ENCODE assay signal across 8 cellular contexts in genomic region chr4:80202784-80203553, GRCh38. TPM values are rescaled to one million over a fixed set of nuclear protein-coding genes. Genes with fewer than 3 reads are reported as not detected.
DNase-seq lines count a peak whose midpoint lies in the region; ATAC-seq and TF ChIP-seq lines count a peak whose summit lies in the region.

No MANE protein-coding gene starts in this region.

- peak; percentile 24 to 33 for DNase-seq in NCI-H187 (lab: John Stamatoyannopoulos, UW)
- DNase-seq in NCI-H187 treated with DMSO at 0.1 percent for 48 hours (lab: John Stamatoyannopoulos, UW): no peak
- no peak for DNase-seq in OCI-LY7 (ENCODE audit: low spot score)
- DNase-seq in right atrium auricular region (ENCODE audit: low spot score): no peak
- DNase-seq in Karpas-422: no peak

- H3K4me2 ChIP-seq in OCI-LY7 (ENCODE audit: low read length) (peak overlapping the region; percentile 58; the same call in 1 of the 2 replicates), Karpas-422 (ENCODE audit: low read depth, low read length, poor library complexity, severe bottlenecking) (no peak overlapping the region)

- BruUV-seq in OCI-LY7 (replicated peaks; lab: Mats Ljungman, UMichigan): no TSS peak

- H3K27me3 ChIP-seq in right atrium auricular region (peaks cover 0 to 9% of the 10 kb centered on the region in 2 donors), skeletal muscle tissue (ENCODE audit: control insufficient read depth in 3 of 3, insufficient read depth in 3 of 3, low read length in 3 of 3) (peaks cover 23 to 60% (median 36%) of the 10 kb centered on the region in 3 donors), Karpas-422 (ENCODE audit: low read length) (no peaks in the 10 kb centered on the region)

- H3K4me3 ChIP-seq in OCI-LY7 (ENCODE audit: low read depth, low read length, poor library complexity, severe bottlenecking) (no peak overlapping the region), right atrium auricular region (peak overlapping the region; percentile 58 to 71), skeletal muscle tissue (ENCODE audit: low read length in 3 of 3) (peak overlapping the region; percentile 40 to 67 (median 61)), Karpas-422 (ENCODE audit: low read length) (no peak overlapping the region)

- CTCF ChIA-PET in OCI-LY7 (lab: Charles Lee; ENCODE audit: unreplicated experiment): interaction anchor here (1.3 kb wide), 1 partner anchor 17 kb away, joined by 3 read pairs; no protein-coding TSS in a partner anchor

- H3K27me3 Mint-ChIP-seq in activated naive CD4-positive, alpha-beta T cell treated with anti-CD3 and anti-CD28 coated beads, Interleukin-2, amount 50 U/mL, for 24 hours: peaks cover 5% of the 10 kb centered on the region

- H3K27ac ChIP-seq in OCI-LY7 (ENCODE audit: low read depth, low read length, poor library complexity, severe bottlenecking) (no peak overlapping the region), right atrium auricular region (peak overlapping the region; percentile 65 to 68), skeletal muscle tissue (ENCODE audit: low read depth, low read length) (no peak overlapping the region), Karpas-422 (ENCODE audit: low read length) (no peak overlapping the region)

- H3K79me2 ChIP-seq in OCI-LY7 (ENCODE audit: insufficient read depth, low read depth, low read length) (no peaks in the 10 kb centered on the region), Karpas-422 (ENCODE audit: low read length) (no peaks in the 10 kb centered on the region)

- no peak for TF ChIP-seq CTCF in OCI-LY7 (conservative IDR thresholded peaks at IDR 0.05; ENCODE audit: low read length)
- TF ChIP-seq CTCF in right atrium auricular region (IDR thresholded peaks at IDR 0.05): no peak

- H3K9me3 Mint-ChIP-seq in activated naive CD4-positive, alpha-beta T cell treated with anti-CD3 and anti-CD28 coated beads, Interleukin-2, amount 50 U/mL, for 24 hours: no peaks in the 10 kb centered on the region

- intact Hi-C loops in OCI-LY7 (cut with micrococcal nuclease; ENCODE audit: unreplicated experiment): no loop called here

- no peaks in the 10 kb centered on the region for H3K36me3 ChIP-seq in OCI-LY7 (ENCODE audit: insufficient read depth, low read length)
- no peaks in the 10 kb centered on the region for H3K36me3 ChIP-seq in right atrium auricular region
- no peaks in the 10 kb centered on the region for H3K36me3 ChIP-seq in skeletal muscle tissue (ENCODE audit: control insufficient read depth in 3 of 3, insufficient read depth in 3 of 3, low read length in 3 of 3)
- no peaks in the 10 kb centered on the region for H3K36me3 ChIP-seq in Karpas-422 (ENCODE audit: insufficient read depth, low read length)

- peak overlapping the region; percentile 89 for H3K4me3 Mint-ChIP-seq in activated naive CD4-positive, alpha-beta T cell treated with anti-CD3 and anti-CD28 coated beads, Interleukin-2, amount 50 U/mL, for 24 hours

- H4K20me1 ChIP-seq in OCI-LY7 (ENCODE audit: insufficient read depth, low read length) (no peaks in the 10 kb centered on the region), Karpas-422 (ENCODE audit: insufficient read depth, low read depth, low read length) (no peaks in the 10 kb centered on the region)

- H2AFZ ChIP-seq in OCI-LY7 (ENCODE audit: low read length): no peak overlapping the region
- no peak overlapping the region for H2AFZ ChIP-seq in Karpas-422 (ENCODE audit: low read length)

- H3K4me1 ChIP-seq in OCI-LY7 (ENCODE audit: insufficient read depth, low read length, poor library complexity, severe bottlenecking) (no peaks in the 10 kb centered on the region), right atrium auricular region (peaks cover 0 to 32% of the 10 kb centered on the region in 2 donors), skeletal muscle tissue (ENCODE audit: control insufficient read depth in 3 of 3, insufficient read depth in 3 of 3, low read length in 3 of 3) (peaks cover 7 to 17% (median 9%) of the 10 kb centered on the region in 3 donors), Karpas-422 (ENCODE audit: low read length) (no peaks in the 10 kb centered on the region)

- peaks cover 18% of the 10 kb centered on the region for H3K4me1 Mint-ChIP-seq in activated naive CD4-positive, alpha-beta T cell treated with anti-CD3 and anti-CD28 coated beads, Interleukin-2, amount 50 U/mL, for 24 hours

- H3K9me3 ChIP-seq in OCI-LY7 (ENCODE audit: low read length) (no peaks in the 10 kb centered on the region), right atrium auricular region (no peaks in the 10 kb centered on the region), skeletal muscle tissue (ENCODE audit: control insufficient read depth in 3 of 3, low read length in 3 of 3) (no peaks in the 10 kb centered on the region), Karpas-422 (ENCODE audit: low read length) (no peaks in the 10 kb centered on the region)

- H3K36me3 Mint-ChIP-seq in activated naive CD4-positive, alpha-beta T cell treated with anti-CD3 and anti-CD28 coated beads, Interleukin-2, amount 50 U/mL, for 24 hours: no peaks in the 10 kb centered on the region

- POLR2A ChIA-PET in OCI-LY7 (lab: Charles Lee): no interaction called here

- peak overlapping the region; percentile 80 for H3K27ac Mint-ChIP-seq in activated naive CD4-positive, alpha-beta T cell treated with anti-CD3 and anti-CD28 coated beads, Interleukin-2, amount 50 U/mL, for 24 hours

- no peaks in the 10 kb centered on the region for H3K9me2 ChIP-seq in OCI-LY7 (ENCODE audit: insufficient read depth, low read length)
- no peaks in the 10 kb centered on the region for H3K9me2 ChIP-seq in Karpas-422 (replicated peaks; ENCODE audit: insufficient read depth, low read length)

- peak overlapping the region in 1 of 3 donors; percentile 60 for H3K9ac ChIP-seq in skeletal muscle tissue (ENCODE audit: low read depth in 1 of 3, low read length in 3 of 3)
- H3K9ac ChIP-seq in Karpas-422 (ENCODE audit: low read length): no peak overlapping the region

- peak; percentile 40 for ATAC-seq in HG02885 (IDR thresholded peaks at IDR 0.05; ENCODE audit: poor library complexity, unreplicated experiment)

RNA-seq across cellular contexts. Expression of gene PRDM8, which starts 5.7 kb away (rescaled TPM):
- not detected in 2 replicates for total RNA-seq in OCI-LY7 (2014; rRNA removed; shearing (Covaris generic))
- total RNA-seq in OCI-LY7 (2022) (not detected in 2 replicates), right atrium auricular region (1 to 10 TPM; 1.4 to 2.2 TPM), skeletal muscle tissue (1.6 TPM)
- total RNA-seq in Karpas-422 (2014; rRNA removed; shearing (Covaris generic); ENCODE audit: low replicate concordance): not detected in 2 replicates

Comparison
In these comparisons a context has a peak if more than half of its experiments do, and no peak if none do; other contexts are left out.
1. DNase-seq: peak in NCI-H187 (2 of 2); none in NCI-H187 treated with DMSO at 0.1 percent for 48 hours (single experiment), OCI-LY7 (single experiment), right atrium auricular region (single experiment) and Karpas-422 (single experiment).
2. H3K27ac ChIP-seq: peak in right atrium auricular region (2 of 2); none in OCI-LY7 (single experiment), skeletal muscle tissue (single experiment) and Karpas-422 (single experiment).
3. H3K4me3 ChIP-seq: peak in right atrium auricular region (2 of 2) and skeletal muscle tissue (3 of 3); none in OCI-LY7 (single experiment) and Karpas-422 (single experiment).